Comparison of ENCODE assay signal across 1 cellular context in the genomic region with DNA sequence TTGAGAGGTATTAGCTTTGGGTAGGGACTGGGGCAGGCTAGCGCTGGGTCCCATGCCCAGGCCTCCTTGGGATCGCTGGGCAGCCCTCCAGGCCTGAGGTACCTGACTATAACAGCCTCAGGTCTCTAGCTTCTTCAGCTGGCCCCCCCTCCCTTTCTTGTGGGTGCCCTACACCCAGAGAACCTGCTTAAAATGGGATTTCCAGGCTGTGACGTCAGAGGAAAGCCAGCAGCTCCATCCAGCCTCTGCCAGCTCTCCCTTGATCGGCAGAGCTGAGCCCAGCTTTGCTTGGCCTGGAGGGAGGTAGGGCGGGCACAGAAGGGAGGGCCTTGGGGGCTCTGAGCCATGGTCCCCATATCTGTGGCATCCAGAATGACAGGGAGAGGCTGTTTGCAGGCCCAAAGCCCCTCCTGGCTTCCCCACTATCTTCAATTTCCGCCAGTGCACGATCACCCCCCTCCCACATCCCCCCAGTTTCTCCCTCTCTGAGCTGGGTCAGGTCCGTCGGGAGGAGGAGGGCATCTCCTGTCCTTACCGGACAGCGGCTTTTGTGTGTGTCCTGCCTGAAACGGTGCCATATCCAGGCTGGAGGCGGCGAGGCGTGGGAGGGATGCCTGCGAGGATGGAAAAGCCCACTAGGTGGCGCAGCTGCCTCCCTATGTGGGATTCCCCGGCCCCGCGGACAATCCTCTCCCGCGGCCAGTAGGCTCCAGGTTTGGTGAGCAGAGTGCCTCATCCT.
TF ChIP-seq lines count a peak whose summit lies in the region.

No MANE protein-coding gene starts in this region.

TF ChIP-seq in SK-N-SH, 30 proteins besides CTCF, POLR2A, EP300 and RAD21 (continued from another document):
- TF ChIP-seq, protein P1, sequence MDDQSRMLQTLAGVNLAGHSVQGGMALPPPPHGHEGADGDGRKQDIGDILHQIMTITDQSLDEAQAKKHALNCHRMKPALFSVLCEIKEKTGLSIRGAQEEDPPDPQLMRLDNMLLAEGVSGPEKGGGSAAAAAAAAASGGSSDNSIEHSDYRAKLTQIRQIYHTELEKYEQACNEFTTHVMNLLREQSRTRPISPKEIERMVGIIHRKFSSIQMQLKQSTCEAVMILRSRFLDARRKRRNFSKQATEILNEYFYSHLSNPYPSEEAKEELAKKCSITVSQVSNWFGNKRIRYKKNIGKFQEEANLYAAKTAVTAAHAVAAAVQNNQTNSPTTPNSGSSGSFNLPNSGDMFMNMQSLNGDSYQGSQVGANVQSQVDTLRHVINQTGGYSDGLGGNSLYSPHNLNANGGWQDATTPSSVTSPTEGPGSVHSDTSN (IDR thresholded peaks at IDR 0.05), result no peak
- TF ChIP-seq, protein P2, sequence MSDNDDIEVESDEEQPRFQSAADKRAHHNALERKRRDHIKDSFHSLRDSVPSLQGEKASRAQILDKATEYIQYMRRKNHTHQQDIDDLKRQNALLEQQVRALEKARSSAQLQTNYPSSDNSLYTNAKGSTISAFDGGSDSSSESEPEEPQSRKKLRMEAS (IDR thresholded peaks at IDR 0.05; ENCODE audit: low read depth), result peak; percentile 47; the same call in 1 of the 2 replicates
- TF ChIP-seq TAF1 (IDR thresholded peaks at IDR 0.05; ENCODE audit: borderline replicate concordance, low read depth, low read length) (peak; percentile 42; the same call in 1 of the 2 replicates), CHD2 (IDR thresholded peaks at IDR 0.05; ENCODE audit: low read length, partially characterized antibody) (peak; percentile 68)
